ENCODE assay signal across 8 cellular contexts in the genomic region with DNA sequence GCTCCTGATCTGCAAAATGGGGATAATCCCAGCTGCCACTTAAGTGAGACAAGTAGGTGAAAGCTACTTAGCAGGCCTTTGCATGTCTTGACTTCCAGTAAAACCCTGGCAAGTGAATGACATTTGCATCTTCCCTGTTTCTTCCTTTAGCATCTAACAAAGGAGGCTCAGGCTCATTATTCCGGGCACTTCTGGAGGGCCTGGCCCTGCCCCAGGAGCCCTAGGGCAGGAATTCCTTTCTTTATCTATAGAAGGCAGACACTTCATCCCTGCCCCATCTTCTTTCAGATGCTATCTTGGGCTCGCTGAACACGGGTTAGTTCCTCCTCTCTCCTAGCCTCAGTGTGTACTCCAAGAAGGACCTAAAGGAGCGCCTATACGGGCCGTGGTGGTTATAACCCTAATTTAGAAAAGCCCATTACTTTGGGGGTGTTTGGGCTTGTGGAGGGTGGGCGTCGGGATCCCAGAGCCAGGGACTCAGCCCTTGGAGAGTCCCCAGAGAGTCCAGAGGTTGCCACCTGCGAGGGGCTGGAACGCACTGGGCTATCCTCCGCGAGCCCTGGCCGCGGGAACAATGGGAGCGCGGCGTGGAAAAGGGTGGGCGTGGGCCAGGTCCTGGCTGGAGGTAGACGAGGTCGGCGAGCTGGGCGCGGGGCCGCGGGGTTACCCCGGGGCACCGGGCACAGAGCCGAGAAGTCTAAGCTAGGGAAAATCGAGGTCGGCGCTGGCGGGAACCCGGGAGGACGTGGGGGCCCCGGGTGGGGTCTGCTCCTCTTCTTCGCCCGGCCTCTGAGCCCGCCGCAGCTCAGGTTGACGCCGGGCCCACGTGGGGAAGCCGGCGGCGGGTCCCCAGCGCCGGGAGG.
DNase-seq lines count a peak whose midpoint lies in the region; ATAC-seq and TF ChIP-seq lines count a peak whose summit lies in the region.

No MANE protein-coding gene starts in this region.

- H3K79me2 ChIP-seq in PC-3 (ENCODE audit: low read length) = 0 out of 2 replicates have a peak, but pooled peaks cover 6% of the 10 kb centered on the region
- H3K79me2 ChIP-seq in osteoblast (ENCODE audit: insufficient read depth, low read length) = peaks cover 2% of the 10 kb centered on the region

- H3K4me3 Mint-ChIP-seq in Caco-2 (ENCODE audit: unreplicated experiment) = peak overlapping the region; percentile 93

- H4K20me1 ChIP-seq in PC-3 (ENCODE audit: low read length) (no peaks in the 10 kb centered on the region), osteoblast (ENCODE audit: insufficient read depth, low read length) (no peaks in the 10 kb centered on the region)

- H3F3A ChIP-seq in PC-3 (ENCODE audit: low read length, unreplicated experiment) = no peaks in the 10 kb centered on the region

- DNase-seq in Caco-2 (peak; percentile 71 to 72), PC-3 (peak; percentile 18), epithelial cell of esophagus (ENCODE audit: low read depth) (no peak), osteoblast (ENCODE audit: insufficient read length, low spot score, missing footprints) (no peak), NCI-H146 treated with DMSO at 0.1 percent for 48 hours (lab: John Stamatoyannopoulos, UW; ENCODE audit: unreplicated experiment) (no peak), NCI-H2227 (lab: John Stamatoyannopoulos, UW; ENCODE audit: unreplicated experiment) (no peak), CD1c-positive myeloid dendritic cell (ENCODE audit: extremely low spot score) (no peak)

- H3K36me3 ChIP-seq in Caco-2 (ENCODE audit: control insufficient read depth, insufficient read depth, low read length) (no peaks in the 10 kb centered on the region), PC-3 (ENCODE audit: low read depth, low read length) (no peaks in the 10 kb centered on the region), osteoblast (ENCODE audit: insufficient read depth, low read length) (no peaks in the 10 kb centered on the region)

- peak overlapping the region; percentile 65 for H3K27ac Mint-ChIP-seq in Caco-2 (ENCODE audit: unreplicated experiment)

- H3K9ac ChIP-seq in PC-3 (ENCODE audit: low read length) = peak overlapping the region; percentile 32; the same call in 1 of the 2 replicates

- peak overlapping the region; percentile 86 for H3K4me3 ChIP-seq in Caco-2 (ENCODE audit: low read depth, low read length)
- peak overlapping the region; percentile 82 for H3K4me3 ChIP-seq in PC-3 (ENCODE audit: low read length)
- peak overlapping the region; percentile 18 for H3K4me3 ChIP-seq in epithelial cell of esophagus (ENCODE audit: low read length)
- peak overlapping the region; percentile 82 for H3K4me3 ChIP-seq in osteoblast (ENCODE audit: insufficient read depth, low read length)

- H3K4me2 ChIP-seq in PC-3 (ENCODE audit: low read length) = peak overlapping the region; percentile 95
- peak overlapping the region; percentile 61 for H3K4me2 ChIP-seq in osteoblast (ENCODE audit: insufficient read depth, low read length)

- intact Hi-C loops in Caco-2 (cut with micrococcal nuclease; ENCODE audit: unreplicated experiment) = loop anchor here (2.0 to 5.0 kb wide), 3 partner anchors 41 to 139 kb away; a partner anchor contains a TSS
- intact Hi-C loops in PC-3 (cut with micrococcal nuclease) = loop anchor here (2.0 kb wide), 2 partner anchors 41 to 47 kb away; no protein-coding TSS in a partner anchor

- H3K27me3 ChIP-seq in Caco-2 (replicated peaks; ENCODE audit: control insufficient read depth, insufficient read depth, low read length) (no peaks in the 10 kb centered on the region), PC-3 (ENCODE audit: low read length) (no peaks in the 10 kb centered on the region), osteoblast (ENCODE audit: insufficient read depth, low read length) (peaks cover 14% of the 10 kb centered on the region)

- H3K27ac ChIP-seq in PC-3 (ENCODE audit: low read length) = no peak overlapping the region
- no peak overlapping the region for H3K27ac ChIP-seq in osteoblast (ENCODE audit: low read depth, low read length)

- H3K9me3 ChIP-seq in Caco-2 = no peaks in the 10 kb centered on the region
- no peaks in the 10 kb centered on the region for H3K9me3 ChIP-seq in PC-3 (ENCODE audit: low read length)
- no peaks in the 10 kb centered on the region for H3K9me3 ChIP-seq in osteoblast (ENCODE audit: low read depth, low read length)

- H2AFZ ChIP-seq in PC-3 (ENCODE audit: low read length) (peak overlapping the region; percentile 94), osteoblast (ENCODE audit: low read length) (no peak overlapping the region)

- BruUV-seq in Caco-2 (replicated peaks; lab: Mats Ljungman, UMichigan) (TSS peak; percentile 67), PC-3 (replicated peaks; lab: Mats Ljungman, UMichigan) (TSS peak; percentile 57)

- H3K9me3 Mint-ChIP-seq in Caco-2 (ENCODE audit: unreplicated experiment) = no peaks in the 10 kb centered on the region

- ATAC-seq in PC-3 = no peak
- ATAC-seq in HG02642 (IDR thresholded peaks at IDR 0.05; ENCODE audit: poor library complexity, unreplicated experiment) = no peak

- peaks cover 59% of the 10 kb centered on the region for H3K4me1 ChIP-seq in Caco-2
- peaks cover 28% of the 10 kb centered on the region for H3K4me1 ChIP-seq in PC-3 (ENCODE audit: insufficient read depth, low read length)
- peaks cover 9% of the 10 kb centered on the region for H3K4me1 ChIP-seq in osteoblast (ENCODE audit: insufficient read depth, low read length)

- CTCF ChIA-PET in Caco-2 (lab: Charles Lee) = interaction anchor here (0.8 to 3.7 kb wide), 12 partner anchors 14 to 138 kb away, joined by 3 to 36 read pairs (median 4); a partner anchor contains a TSS
- CTCF ChIA-PET in PC-3 (lab: Charles Lee) = interaction anchor here (0.6 to 0.7 kb wide), 4 partner anchors 46 to 99 kb away, joined by 3 to 5 read pairs (median 4); no protein-coding TSS in a partner anchor

- peaks cover 41% of the 10 kb centered on the region for H3K4me1 Mint-ChIP-seq in Caco-2 (ENCODE audit: low read depth, unreplicated experiment)

- POLR2A ChIA-PET in Caco-2 (lab: Charles Lee) = interaction anchor here (0.5 to 1.5 kb wide), 13 partner anchors 9 to 138 kb away, joined by 3 to 7 read pairs (median 3); a partner anchor contains a TSS
- POLR2A ChIA-PET in PC-3 (lab: Charles Lee; ENCODE audit: unreplicated experiment) = no interaction called here

- H3K9me2 ChIP-seq in PC-3 (replicated peaks; ENCODE audit: low read length) = no peaks in the 10 kb centered on the region

- H3K36me3 Mint-ChIP-seq in Caco-2 (ENCODE audit: insufficient read depth, unreplicated experiment) = peaks cover 13% of the 10 kb centered on the region

- H3K27me3 Mint-ChIP-seq in Caco-2 (ENCODE audit: insufficient read depth, unreplicated experiment) = no peaks in the 10 kb centered on the region

- TF ChIP-seq CTCF in Caco-2 (IDR thresholded peaks at IDR 0.05; ENCODE audit: insufficient read depth in 1 of 2, low read depth in 1 of 2, low read length in 1 of 2, severe bottlenecking in 1 of 2, unreplicated experiment in 1 of 2) (no peak), PC-3 (conservative IDR thresholded peaks at IDR 0.05; ENCODE audit: low read depth, low read length) (no peak), epithelial cell of esophagus (IDR thresholded peaks at IDR 0.05; ENCODE audit: insufficient read depth, low read depth, low read length, missing control alignments) (no peak), osteoblast (IDR thresholded peaks at IDR 0.05; ENCODE audit: extremely low read depth, low read depth, low read length) (no peak)

Comparison
In these comparisons a context has a peak if more than half of its experiments do, and no peak if none do; other contexts are left out.
1. DNase-seq: peak in Caco-2 (2 of 2) and PC-3 (single experiment); none in epithelial cell of esophagus (single experiment), osteoblast (single experiment), NCI-H146 treated with DMSO at 0.1 percent for 48 hours (single experiment), NCI-H2227 (single experiment) and CD1c-positive myeloid dendritic cell (single experiment).
2. H3K4me3 ChIP-seq: peak in every context shown above with its lines; median percentile 86 in Caco-2; 82 in PC-3; 82 in osteoblast; 18 in epithelial cell of esophagus.